In the genomic region with DNA sequence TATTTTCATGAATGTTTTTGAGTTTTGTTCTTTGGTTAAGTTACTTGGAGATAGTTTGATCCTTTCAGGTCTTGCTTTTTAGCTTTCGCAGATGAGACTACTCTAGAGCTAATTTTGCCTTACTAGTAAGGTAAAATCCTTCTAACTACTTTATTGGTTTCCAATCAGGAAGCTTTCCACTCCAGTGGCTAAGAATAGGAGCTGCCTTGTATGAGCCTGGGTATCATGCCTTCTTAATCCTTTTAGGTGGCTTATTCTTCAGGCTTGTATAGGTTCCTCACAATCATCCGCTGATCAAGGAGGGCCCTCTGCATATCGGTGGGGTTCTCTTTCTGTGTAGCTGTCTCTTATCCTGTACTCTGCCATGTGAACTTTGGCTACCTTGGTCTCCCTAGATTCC, we compare ENCODE assay signal across 37 cellular contexts.
"Had no signal": no experiment of that assay in that cellular context is flagged by ENCODE, and none has a peak within 500 bp of the region (broad histone marks: within the 10 kb centered on the region; RNA-seq: fewer than 3 reads in every experiment).

No MANE protein-coding gene starts in this region.

- H3K36me3 ChIP-seq: adrenal gland, breast epithelium had no signal

- H3K4me1 Mint-ChIP-seq: activated B cell treated with CpG ODN at 0.5 μM for 24 hours had no signal

- H3K4me3 Mint-ChIP-seq: activated B cell treated with CpG ODN at 0.5 μM for 24 hours; activated CD4-positive, alpha-beta memory T cell treated with anti-CD3 and anti-CD28 coated beads for 36 hours; activated CD4-positive, alpha-beta T cell treated with anti-CD3 and anti-CD28 coated beads, Interleukin-2, amount 10 ng/mL, durations not matched to agents 24 days and 14 days; activated CD8-positive, alpha-beta T cell treated with anti-CD3 and anti-CD28 coated beads for 36 hours; activated naive CD4-positive, alpha-beta T cell treated with anti-CD3 and anti-CD28 coated beads for 36 hours; activated naive CD8-positive, alpha-beta T cell treated with anti-CD3 and anti-CD28 coated beads for 36 hours; activated T-cell treated with anti-CD3 and anti-CD28 coated beads, Interleukin-2, amount 50 U/mL, for 4 hours; activated T-cell treated with anti-CD3 and anti-CD28 coated beads, Interleukin-2, amount 50 U/mL, for 72 hours; activated T-helper 1 cell treated with anti-CD3 and anti-CD28 coated beads, Interleukin-12 subunit alpha, Interleukin-12 subunit beta, Interleukin-2, Interleukin-4 antibody, amounts not matched to agents 30 ng/mL and 10 ng/mL and 1 ng/mL, durations not matched to agents 14 hours and 24 hours and 36 hours; activated T-helper 17 cell treated with anti-CD3 and anti-CD28 coated beads, Interleukin-2, amount 50 U/mL, for 72 hours; T-helper 1 cell treated with Interleukin-12 subunit alpha and Interleukin-12 subunit beta and Interleukin-4 antibody, amounts not matched to agents 30 μg/mL and 1 μg/mL, for 36 hours; T-helper 2 cell treated with Interferon-gamma antibody and Interleukin-4, amounts not matched to agents 5 μg/mL and 100 μg/mL, for 36 hours had no signal

- H3K4me1 ChIP-seq: body of pancreas, breast epithelium had no signal

- FAIRE-seq: astrocyte, TTC549 had no signal

- H3K9me3 ChIP-seq: adrenal gland, body of pancreas, breast epithelium had no signal

- DNase-seq: activated B cell treated with CpG ODN at 0.5 μM for 24 hours; activated CD4-positive, alpha-beta memory T cell treated with anti-CD3 and anti-CD28 coated beads for 36 hours; activated CD4-positive, alpha-beta T cell treated with anti-CD3 and anti-CD28 coated beads for 4 hours; activated CD4-positive, alpha-beta T cell treated with anti-CD3 and anti-CD28 coated beads, Interleukin-2, amount 10 ng/mL, durations not matched to agents 24 days and 14 days; activated CD4-positive, alpha-beta T cell treated with anti-CD3 and anti-CD28 coated beads, Interleukin-2, amount 50 U/mL, for 1 hour; activated CD4-positive, alpha-beta T cell treated with anti-CD3 and anti-CD28 coated beads, Interleukin-2, amount 50 U/mL, for 4 hours; activated CD4-positive, CD25-positive, alpha-beta regulatory T cell treated with anti-CD3 and anti-CD28 coated beads, Interleukin-2, amount 50 U/mL, for 72 hours; activated CD8-positive, alpha-beta memory T cell treated with anti-CD3 and anti-CD28 coated beads, Interleukin-2, amount 50 U/mL, for 4 hours; activated CD8-positive, alpha-beta T cell treated with anti-CD3 and anti-CD28 coated beads for 36 hours; activated effector memory CD4-positive, alpha-beta T cell treated with anti-CD3 and anti-CD28 coated beads, Interleukin-2, amount 50 U/mL, for 16 hours; activated gamma-delta T cell treated with Interleukin-2 at 50 U/mL for 16 hours; activated naive CD4-positive, alpha-beta T cell; activated naive CD4-positive, alpha-beta T cell treated with anti-CD3 and anti-CD28 coated beads for 36 hours; activated naive CD4-positive, alpha-beta T cell treated with anti-CD3 and anti-CD28 coated beads, Interleukin-2, amount 50 U/mL, for 16 hours; activated naive CD8-positive, alpha-beta T cell treated with anti-CD3 and anti-CD28 coated beads for 36 hours; activated T-cell treated with anti-CD3 and anti-CD28 coated beads for 4 hours; activated T-cell treated with anti-CD3 and anti-CD28 coated beads, Interleukin-2, amount 50 U/mL, for 1 hour; activated T-cell treated with anti-CD3 and anti-CD28 coated beads, Interleukin-2, amount 50 U/mL, for 4 hours; activated T-cell treated with anti-CD3 and anti-CD28 coated beads, Interleukin-2, amount 50 U/mL, for 72 hours; adrenal gland; amniotic stem cell; aorta; body of pancreas; brain microvascular endothelial cell; central memory CD4-positive, alpha-beta T cell; T-helper 1 cell; T-helper 2 cell; T-helper 9 cell; WERI-Rb-1 had no signal

- H3K27ac Mint-ChIP-seq: activated B cell treated with CpG ODN at 0.5 μM for 24 hours; activated CD4-positive, alpha-beta memory T cell treated with anti-CD3 and anti-CD28 coated beads for 36 hours; activated CD4-positive, alpha-beta T cell treated with anti-CD3 and anti-CD28 coated beads, Interleukin-2, amount 10 ng/mL, durations not matched to agents 24 days and 14 days; activated CD8-positive, alpha-beta T cell treated with anti-CD3 and anti-CD28 coated beads for 36 hours; activated naive CD4-positive, alpha-beta T cell treated with anti-CD3 and anti-CD28 coated beads for 36 hours; activated naive CD4-positive, alpha-beta T cell treated with anti-CD3 and anti-CD28 coated beads, Interleukin-2, amount 50 U/mL, for 72 hours; activated naive CD8-positive, alpha-beta T cell treated with anti-CD3 and anti-CD28 coated beads for 36 hours; activated T-cell treated with anti-CD3 and anti-CD28 coated beads, Interleukin-2, amount 50 U/mL, for 72 hours; activated T-helper 1 cell treated with anti-CD3 and anti-CD28 coated beads, Interleukin-12 subunit alpha, Interleukin-12 subunit beta, Interleukin-2, Interleukin-4 antibody, amounts not matched to agents 30 ng/mL and 10 ng/mL and 1 ng/mL, durations not matched to agents 14 hours and 24 hours and 36 hours; activated T-helper 17 cell treated with anti-CD3 and anti-CD28 coated beads, Interleukin-2, amount 50 U/mL, for 72 hours; T-helper 1 cell treated with Interleukin-12 subunit alpha and Interleukin-12 subunit beta and Interleukin-4 antibody, amounts not matched to agents 30 μg/mL and 1 μg/mL, for 36 hours; T-helper 2 cell treated with Interferon-gamma antibody and Interleukin-4, amounts not matched to agents 5 μg/mL and 100 μg/mL, for 36 hours had no signal

- H3K27me3 ChIP-seq: adrenal gland, body of pancreas, brain microvascular endothelial cell, breast epithelium had no signal

- H3K27me3 Mint-ChIP-seq: activated B cell treated with CpG ODN at 0.5 μM for 24 hours; activated CD4-positive, alpha-beta memory T cell treated with anti-CD3 and anti-CD28 coated beads for 36 hours; activated CD4-positive, alpha-beta T cell treated with anti-CD3 and anti-CD28 coated beads, Interleukin-2, amount 10 ng/mL, durations not matched to agents 24 days and 14 days; activated CD8-positive, alpha-beta T cell treated with anti-CD3 and anti-CD28 coated beads for 36 hours; activated naive CD8-positive, alpha-beta T cell treated with anti-CD3 and anti-CD28 coated beads for 36 hours; activated T-helper 17 cell treated with anti-CD3 and anti-CD28 coated beads, Interleukin-2, amount 50 U/mL, for 72 hours had no signal

- H3K9me3 Mint-ChIP-seq: activated B cell treated with CpG ODN at 0.5 μM for 24 hours; activated CD4-positive, alpha-beta T cell treated with anti-CD3 and anti-CD28 coated beads, Interleukin-2, amount 10 ng/mL, durations not matched to agents 24 days and 14 days; activated CD8-positive, alpha-beta T cell treated with anti-CD3 and anti-CD28 coated beads for 36 hours; activated naive CD4-positive, alpha-beta T cell treated with anti-CD3 and anti-CD28 coated beads for 36 hours; activated naive CD8-positive, alpha-beta T cell treated with anti-CD3 and anti-CD28 coated beads for 36 hours; activated T-cell treated with anti-CD3 and anti-CD28 coated beads, Interleukin-2, amount 50 U/mL, for 4 hours; activated T-helper 17 cell treated with anti-CD3 and anti-CD28 coated beads, Interleukin-2, amount 50 U/mL, for 72 hours; T-helper 1 cell treated with Interleukin-12 subunit alpha and Interleukin-12 subunit beta and Interleukin-4 antibody, amounts not matched to agents 30 μg/mL and 1 μg/mL, for 36 hours; T-helper 2 cell treated with Interferon-gamma antibody and Interleukin-4, amounts not matched to agents 5 μg/mL and 100 μg/mL, for 36 hours had no signal

- H3K27ac ChIP-seq: adrenal gland, body of pancreas, brain microvascular endothelial cell, breast epithelium, WERI-Rb-1 had no signal

- H3K4me3 ChIP-seq: adrenal gland, body of pancreas, breast epithelium had no signal

- ATAC-seq: activated CD8-positive, alpha-beta T cell treated with anti-CD3 and anti-CD28 coated beads for 36 hours; activated naive CD4-positive, alpha-beta T cell treated with anti-CD3 and anti-CD28 coated beads, Interleukin-2, amount 50 U/mL, for 72 hours; activated T-cell treated with anti-CD3 and anti-CD28 coated beads, Interleukin-2, amount 50 U/mL, for 4 hours; activated T-cell treated with anti-CD3 and anti-CD28 coated beads, Interleukin-2, amount 50 U/mL, for 72 hours; activated T-helper 17 cell treated with anti-CD3 and anti-CD28 coated beads, Interleukin-2, amount 50 U/mL, for 72 hours; body of pancreas had no signal
